In genomic region chr4:134747108-134747805, GRCh38 we compare ENCODE assay signal across 19 cellular contexts.
"Had no signal": no experiment of that assay in that cellular context is flagged by ENCODE, and none has a peak within 500 bp of the region (broad histone marks: within the 10 kb centered on the region; RNA-seq: fewer than 3 reads in every experiment).

No MANE protein-coding gene starts in this region.

- DNase-seq: activated CD4-positive, alpha-beta T cell treated with anti-CD3 and anti-CD28 coated beads for 1 hour; activated CD8-positive, alpha-beta T cell treated with anti-CD3 and anti-CD28 coated beads for 36 hours; activated effector memory CD4-positive, alpha-beta T cell treated with anti-CD3 and anti-CD28 coated beads, Interleukin-2, amount 50 U/mL, for 16 hours; activated T-cell treated with anti-CD3 and anti-CD28 coated beads, Interleukin-2, amount 50 U/mL, for 48 hours; amniotic stem cell; cortex of kidney; effector memory CD4-positive, alpha-beta T cell; foreskin melanocyte; head of caudate nucleus; left ventricle myocardium inferior; nephron progenitor cell; right cardiac atrium; small intestine; stimulated activated CD4-positive, alpha-beta T cell treated with anti-CD3 and anti-CD28 coated beads, Interleukin-4, amount 100 ng/mL, for 4 hours; stimulated activated naive CD8-positive, alpha-beta T cell treated with anti-CD3 and anti-CD28 coated beads, Interleukin-15, Interleukin-2, amounts not matched to agents 100 U/mL and 50 U/mL, for 24 hours; T-cell; T1000; trophoblast cell had no signal

- H3K4me3 ChIP-seq: left ventricle myocardium inferior, prostate gland had no signal

- H3K36me3 ChIP-seq: left ventricle myocardium inferior, prostate gland had no signal

- H3K4me1 ChIP-seq: left ventricle myocardium inferior, prostate gland had no signal

- H3K9me3 ChIP-seq: prostate gland had no signal

- H3K27ac ChIP-seq: left ventricle myocardium inferior, prostate gland had no signal
